In the genomic region with DNA sequence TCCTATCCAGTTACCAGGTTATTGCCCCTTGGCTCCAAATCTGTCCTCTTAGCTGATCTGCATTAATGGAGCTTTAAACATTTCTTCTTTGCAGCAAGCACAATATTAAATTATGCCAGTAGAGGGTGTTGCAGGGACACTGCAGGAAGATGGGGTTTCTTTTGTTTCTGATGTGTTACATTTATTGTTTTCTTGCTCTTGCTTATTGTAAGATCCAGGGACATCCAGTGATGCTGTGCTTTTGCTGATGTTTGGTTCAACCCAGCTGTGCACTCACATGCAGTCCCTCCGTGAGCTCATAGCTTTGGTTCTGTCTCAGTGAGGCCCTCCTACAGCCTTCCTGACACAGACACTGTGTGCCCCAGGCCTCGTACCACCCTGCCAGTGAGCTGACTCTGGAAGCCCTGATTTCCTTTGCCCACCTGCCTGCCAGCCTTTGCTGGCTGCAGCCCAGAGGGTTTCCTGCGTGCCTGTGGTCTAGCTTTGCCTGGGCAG, we compare ENCODE assay signal across 9 cellular contexts.
A peak's percentile ranks its signal among the peaks of the same experiment; 100 is the strongest.
DNase-seq lines count a peak whose midpoint lies in the region; ATAC-seq, FAIRE-seq and TF ChIP-seq lines count a peak whose summit lies in the region.
"Had no signal": no experiment of that assay in that cellular context is flagged by ENCODE, and none has a peak within 500 bp of the region (broad histone marks: within the 10 kb centered on the region; RNA-seq: fewer than 3 reads in every experiment).

No MANE protein-coding gene starts in this region.

- no peaks in the 10 kb centered on the region for H3K9me3 ChIP-seq in Karpas-422 (ENCODE audit: low read length)
- no peaks in the 10 kb centered on the region for H3K9me3 ChIP-seq in left lung

- ATAC-seq in left lung (peak; percentile 79), HG03039 (IDR thresholded peaks at IDR 0.05; ENCODE audit: unreplicated experiment) (no peak)

- TF ChIP-seq CTCF in left lung (IDR thresholded peaks at IDR 0.05): peak; percentile 33 to 66
- peak; percentile 83 for TF ChIP-seq CTCF in type B pancreatic cell (conservative IDR thresholded peaks at IDR 0.05)

- H3K4me3 ChIP-seq in Karpas-422 (ENCODE audit: low read length): no peak overlapping the region
- H3K4me3 ChIP-seq in left lung: no peak overlapping the region

- H3K79me2 ChIP-seq in Karpas-422 (ENCODE audit: low read length): no peaks in the 10 kb centered on the region

- FAIRE-seq in RCC 7860 (lab: Jason Lieb, UNC): peak; percentile 52
- FAIRE-seq: colon had no signal

- DNase-seq in activated CD4-positive, alpha-beta T cell treated with anti-CD3 and anti-CD28 coated beads, Interleukin-2, amount 10 ng/mL, durations not matched to agents 7 days and 5 days: peak; percentile 23
- DNase-seq in activated CD4-positive, alpha-beta T cell treated with anti-CD3 and anti-CD28 coated beads, Interleukin-2, amount 50 U/mL, for 1 hour: no peak
- DNase-seq in Karpas-422: peak; percentile 83
- peak; percentile 50 for DNase-seq in RCC 7860 (ENCODE audit: low spot score)
- peak; percentile 70 for DNase-seq in dermis blood vessel endothelial cell
- DNase-seq in left lung: no peak
- DNase-seq in type B pancreatic cell (ENCODE audit: extremely low spot score, unreplicated experiment): no peak

- H4K20me1 ChIP-seq in Karpas-422 (ENCODE audit: insufficient read depth, low read depth, low read length): no peaks in the 10 kb centered on the region

- H3K4me2 ChIP-seq in Karpas-422 (ENCODE audit: low read depth, low read length, poor library complexity, severe bottlenecking): no peak overlapping the region

- H3K4me1 ChIP-seq in Karpas-422 (ENCODE audit: low read length) (peaks cover 7% of the 10 kb centered on the region), left lung (peaks cover 0 to 4% of the 10 kb centered on the region in 2 donors)

- no peaks in the 10 kb centered on the region for H3K4me1 Mint-ChIP-seq in activated CD4-positive, alpha-beta T cell treated with anti-CD3 and anti-CD28 coated beads, Interleukin-2, amount 10 ng/mL, durations not matched to agents 7 days and 5 days
- no peaks in the 10 kb centered on the region for H3K4me1 Mint-ChIP-seq in type B pancreatic cell (ENCODE audit: unreplicated experiment)

- H2AFZ ChIP-seq in Karpas-422 (ENCODE audit: low read length): peak overlapping the region; percentile 61; the same call in 1 of the 2 replicates

- H3K4me3 Mint-ChIP-seq in activated CD4-positive, alpha-beta T cell treated with anti-CD3 and anti-CD28 coated beads, Interleukin-2, amount 10 ng/mL, durations not matched to agents 7 days and 5 days: no peak overlapping the region
- no peak overlapping the region for H3K4me3 Mint-ChIP-seq in type B pancreatic cell

- no peak overlapping the region for H3K9ac ChIP-seq in Karpas-422 (ENCODE audit: low read length)

- POLR2A ChIA-PET in activated CD4-positive, alpha-beta T cell treated with anti-CD3 and anti-CD28 coated beads, Interleukin-2, amount 10 ng/mL, durations not matched to agents 7 days and 5 days (lab: Charles Lee): no interaction called here

- no peaks in the 10 kb centered on the region for H3K9me3 Mint-ChIP-seq in activated CD4-positive, alpha-beta T cell treated with anti-CD3 and anti-CD28 coated beads, Interleukin-2, amount 10 ng/mL, durations not matched to agents 7 days and 5 days
- H3K9me3 Mint-ChIP-seq in type B pancreatic cell: no peaks in the 10 kb centered on the region

- no peaks in the 10 kb centered on the region for H3K36me3 ChIP-seq in Karpas-422 (ENCODE audit: insufficient read depth, low read length)
- H3K36me3 ChIP-seq in left lung: no peaks in the 10 kb centered on the region

- CTCF ChIA-PET in activated CD4-positive, alpha-beta T cell treated with anti-CD3 and anti-CD28 coated beads, Interleukin-2, amount 10 ng/mL, durations not matched to agents 7 days and 5 days (lab: Charles Lee): interaction anchor here (0.9 to 1.3 kb wide), 5 partner anchors 8 to 713 kb away, joined by 3 to 9 read pairs (median 3); no protein-coding TSS in a partner anchor

- H3K27ac ChIP-seq in Karpas-422 (ENCODE audit: low read length) (no peak overlapping the region), left lung (no peak overlapping the region)

- no peaks in the 10 kb centered on the region for H3K27me3 Mint-ChIP-seq in activated CD4-positive, alpha-beta T cell treated with anti-CD3 and anti-CD28 coated beads, Interleukin-2, amount 10 ng/mL, durations not matched to agents 7 days and 5 days
- no peaks in the 10 kb centered on the region for H3K27me3 Mint-ChIP-seq in type B pancreatic cell

- no peaks in the 10 kb centered on the region for H3K27me3 ChIP-seq in Karpas-422 (ENCODE audit: low read length)
- no peaks in the 10 kb centered on the region for H3K27me3 ChIP-seq in left lung

- no peaks in the 10 kb centered on the region for H3K9me2 ChIP-seq in Karpas-422 (replicated peaks; ENCODE audit: insufficient read depth, low read length)

- no peak overlapping the region for H3K27ac Mint-ChIP-seq in activated CD4-positive, alpha-beta T cell treated with anti-CD3 and anti-CD28 coated beads, Interleukin-2, amount 10 ng/mL, durations not matched to agents 7 days and 5 days
- no peak overlapping the region for H3K27ac Mint-ChIP-seq in type B pancreatic cell

- intact Hi-C loops in left lung (cut with DNase I): no loop called here

- no peaks in the 10 kb centered on the region for H3K36me3 Mint-ChIP-seq in activated CD4-positive, alpha-beta T cell treated with anti-CD3 and anti-CD28 coated beads, Interleukin-2, amount 10 ng/mL, durations not matched to agents 7 days and 5 days (ENCODE audit: low read depth)
- no peaks in the 10 kb centered on the region for H3K36me3 Mint-ChIP-seq in type B pancreatic cell

Comparison
In these comparisons a context has a peak if more than half of its experiments do, and no peak if none do; other contexts are left out.
1. DNase-seq: peak in activated CD4-positive, alpha-beta T cell treated with anti-CD3 and anti-CD28 coated beads, Interleukin-2, amount 10 ng/mL, durations not matched to agents 7 days and 5 days (single experiment), Karpas-422 (single experiment), RCC 7860 (single experiment) and dermis blood vessel endothelial cell (single experiment); none in activated CD4-positive, alpha-beta T cell treated with anti-CD3 and anti-CD28 coated beads, Interleukin-2, amount 50 U/mL, for 1 hour (single experiment), left lung (0 of 2) and type B pancreatic cell (single experiment).